16 cellular contexts compared by ENCODE assay signal in genomic region chr11:35792148-35792845, GRCh38.
DNase-seq lines count a peak whose midpoint lies in the region; ATAC-seq, FAIRE-seq and TF ChIP-seq lines count a peak whose summit lies in the region.
"Had no signal": no experiment of that assay in that cellular context is flagged by ENCODE, and none has a peak within 500 bp of the region (broad histone marks: within the 10 kb centered on the region; RNA-seq: fewer than 3 reads in every experiment).

No MANE protein-coding gene starts in this region.

- no peaks in the 10 kb centered on the region for H3K23me2 ChIP-seq in H1 (ENCODE audit: low read depth, low read length)

- POLR2A ChIA-PET in H1 (lab: Charles Lee; ENCODE audit: partially characterized antibody): interaction anchor here (1.2 kb wide), 1 partner anchor 24 kb away, joined by 3 read pairs; no protein-coding TSS in a partner anchor

- H3K4me1 ChIP-seq in H1 (replicated peaks in 1 of 4; ENCODE audit: control insufficient read depth in 3 of 4, insufficient read depth in 4 of 4, low read length in 3 of 4) (no peaks in the 10 kb centered on the region), smooth muscle cell (ENCODE audit: low read depth) (peaks cover 21% of the 10 kb centered on the region)
- H3K4me1 ChIP-seq: Peyer's patch, testis had no signal

- H3K9me3 ChIP-seq in H1 (ENCODE audit: insufficient read depth in 2 of 2, low read depth in 1 of 2, low read length in 1 of 2) (no peaks in the 10 kb centered on the region), smooth muscle cell (replicated peaks; ENCODE audit: low read depth) (no peaks in the 10 kb centered on the region)
- H3K9me3 ChIP-seq: Peyer's patch, testis had no signal

- no peak for TF ChIP-seq RAD21 in H1 (IDR thresholded peaks at IDR 0.05 in 1 of 2, conservative IDR thresholded peaks at IDR 0.05 in 1 of 2; ENCODE audit: low read depth in 2 of 2, low read length in 2 of 2)

- no peaks in the 10 kb centered on the region for H3K79me1 ChIP-seq in H1 (ENCODE audit: low read depth, low read length)

- H3K36me3 ChIP-seq in H1 (ENCODE audit: control insufficient read depth in 2 of 4, insufficient read depth in 4 of 4, low read length in 3 of 4) (no peaks in the 10 kb centered on the region), smooth muscle cell (ENCODE audit: low read depth) (no peaks in the 10 kb centered on the region)
- H3K36me3 ChIP-seq: Peyer's patch had no signal

- H3K4ac ChIP-seq in H1 (replicated peaks; ENCODE audit: insufficient read length, low read depth, low read length): no peak overlapping the region

- H2BK120ac ChIP-seq in H1 (replicated peaks; ENCODE audit: low read depth, low read length): no peak overlapping the region

- H3K79me2 ChIP-seq in H1 (ENCODE audit: control insufficient read depth in 1 of 2, insufficient read depth in 2 of 2, low read length in 2 of 2): no peaks in the 10 kb centered on the region
- peaks cover 43% of the 10 kb centered on the region for H3K79me2 ChIP-seq in smooth muscle cell (ENCODE audit: low read depth)

- H3K9ac ChIP-seq in H1 (replicated peaks in 1 of 4; ENCODE audit: extremely low read depth in 1 of 4, low read depth in 3 of 4, low read length in 3 of 4) (no peak overlapping the region), smooth muscle cell (ENCODE audit: low read depth) (no peak overlapping the region)

- no peak for TF ChIP-seq POLR2A in H1 (IDR thresholded peaks at IDR 0.05; ENCODE audit: control extremely low read depth in 1 of 2, low read depth in 2 of 2, low read length in 2 of 2)

- peaks cover 9% of the 10 kb centered on the region for H3F3A ChIP-seq in smooth muscle cell (ENCODE audit: low read depth)

- H4K5ac ChIP-seq in H1 (ENCODE audit: insufficient read length, low read depth, low read length): no peak overlapping the region

- H3K27ac ChIP-seq in H1 (ENCODE audit: low read depth, low read length) (no peak overlapping the region), smooth muscle cell (ENCODE audit: low read depth) (no peak overlapping the region)
- H3K27ac ChIP-seq: Peyer's patch, testis had no signal

- H3K4me2 ChIP-seq in H1 (ENCODE audit: insufficient read depth in 1 of 2, low read depth in 2 of 2, low read length in 2 of 2) (no peak overlapping the region), smooth muscle cell (no peak overlapping the region)
- H3K4me2 ChIP-seq: GM23338 had no signal

- 0 out of 2 replicates have a peak overlapping the region, but pooled peaks have one; percentile 29 for H4K8ac ChIP-seq in H1 (ENCODE audit: extremely low read depth, insufficient read depth, low read length)

- no peak for FAIRE-seq in H1 (lab: Jason Lieb, UNC)

- no peak overlapping the region for H3K14ac ChIP-seq in H1 (ENCODE audit: insufficient read length)

- H2BK12ac ChIP-seq in H1 (ENCODE audit: low read depth, low read length): no peak overlapping the region

- no peaks in the 10 kb centered on the region for H3K27me3 ChIP-seq in H1 (replicated peaks in 1 of 4; ENCODE audit: control insufficient read depth in 3 of 4, extremely low read depth in 1 of 4, insufficient read depth in 3 of 4, low read length in 3 of 4)
- H3K27me3 ChIP-seq in smooth muscle cell (ENCODE audit: low read depth): no peaks in the 10 kb centered on the region
- H3K27me3 ChIP-seq: Peyer's patch, testis had no signal

- ATAC-seq in HG02678 (IDR thresholded peaks at IDR 0.05; ENCODE audit: unreplicated experiment): peak; percentile 13
- ATAC-seq: GM23338, T-cell had no signal

- H4K20me1 ChIP-seq in H1 (replicated peaks in 1 of 2; ENCODE audit: control insufficient read depth in 1 of 2, insufficient read depth in 2 of 2, low read length in 2 of 2) (no peaks in the 10 kb centered on the region), smooth muscle cell (ENCODE audit: low read depth) (peaks cover 91% of the 10 kb centered on the region)

- H4K91ac ChIP-seq in H1 (replicated peaks; ENCODE audit: insufficient read length, low read length): no peak overlapping the region

- H3K4me3 ChIP-seq in H1 (ENCODE audit: extremely low read depth in 1 of 4, insufficient read depth in 2 of 4, low read depth in 3 of 4, low read length in 4 of 4): no peak overlapping the region
- H3K4me3 ChIP-seq in smooth muscle cell: no peak overlapping the region
- H3K4me3 ChIP-seq: GM23338, Peyer's patch, testis had no signal

- H3K18ac ChIP-seq in H1 (ENCODE audit: extremely low read depth, low read length): no peak overlapping the region

- no peak overlapping the region for H3K23ac ChIP-seq in H1 (ENCODE audit: insufficient read length)

- WGBS in H1 (ENCODE audit: extremely low coverage in 1 of 2, insufficient coverage in 1 of 2, insufficient read length in 1 of 2, insufficient replicate concordance in 2 of 2, low coverage in 1 of 2, low lambda C conversion rate in 2 of 2, missing lambda C conversion rate in 1 of 2), 2 experiments: 80% methylated on average over 4 of the region's 4 CpGs; no CpG with 5 or more reads in 1 of the 2 experiments
- 92% methylated on average over 4 of the region's 4 CpGs for WGBS in smooth muscle cell (ENCODE audit: low lambda C conversion rate)

- no peak for TF ChIP-seq CTCF in H1 (IDR thresholded peaks at IDR 0.05; ENCODE audit: control extremely low read depth in 1 of 3, insufficient read depth in 1 of 3, low read depth in 1 of 3, low read length in 3 of 3)
- TF ChIP-seq CTCF in smooth muscle cell (IDR thresholded peaks at IDR 0.05; ENCODE audit: borderline replicate concordance, insufficient read depth, poor library complexity, severe bottlenecking): no peak

- TF ChIP-seq EP300 in H1 (IDR thresholded peaks at IDR 0.05; ENCODE audit: borderline replicate concordance in 1 of 2, low read depth in 2 of 2, low read length in 2 of 2): no peak

- no peak overlapping the region for H2BK15ac ChIP-seq in H1 (ENCODE audit: low read length)

- H2AFZ ChIP-seq in H1 (ENCODE audit: low read length) (no peak overlapping the region), smooth muscle cell (ENCODE audit: low read depth) (no peak overlapping the region)
- H2AFZ ChIP-seq: GM23338 had no signal

- CTCF ChIA-PET in H1 (lab: Charles Lee; ENCODE audit: partially characterized antibody): interaction anchor here (0.6 to 2.7 kb wide), 10 partner anchors 9 to 621 kb away, joined by 3 to 9 read pairs (median 3); no protein-coding TSS in a partner anchor

- H2AK5ac ChIP-seq in H1 (ENCODE audit: low read depth, low read length): no peak overlapping the region

- DNase-seq in Ammon's horn (ENCODE audit: low spot score) (peak; percentile 25), NCI-H446 treated with DMSO at 0.1 percent for 48 hours (lab: John Stamatoyannopoulos, UW) (peak; percentile 77), H1 (ENCODE audit: low read depth in 1 of 2, low spot score in 2 of 2) (no peak), A172 (ENCODE audit: low spot score) (no peak), SW 1271 (lab: John Stamatoyannopoulos, UW) (no peak), smooth muscle cell (lab: John Stamatoyannopoulos, UW; ENCODE audit: unreplicated experiment) (no peak), RKO (ENCODE audit: low spot score) (no peak)
- DNase-seq: activated CD4-positive, CD25-positive, alpha-beta regulatory T cell; NCI-H526; nephron progenitor cell; Peyer's patch; stimulated activated CD4-positive, alpha-beta T cell treated with anti-CD3 and anti-CD28 coated beads, Interleukin-1b, Interleukin-23, amount 100 ng/mL, for 48 hours; T-cell; testis had no signal

- no peak overlapping the region for H2BK20ac ChIP-seq in H1 (ENCODE audit: low read length)

- no peak overlapping the region for H2BK5ac ChIP-seq in H1 (ENCODE audit: low read depth, low read length)

- H3K56ac ChIP-seq in H1 (replicated peaks; ENCODE audit: insufficient read length, low read depth, low read length): no peak overlapping the region

TF ChIP-seq in H1, 55 proteins besides CTCF, POLR2A, EP300 and RAD21 (continues in another document):
- TF ChIP-seq SUZ12 (IDR thresholded peaks at IDR 0.05; ENCODE audit: low read length): no peak
- TF ChIP-seq MAX (IDR thresholded peaks at IDR 0.05): no peak
- TF ChIP-seq CBX5 (IDR thresholded peaks at IDR 0.05; ENCODE audit: low read depth, low read length): no peak
- no peak for TF ChIP-seq SIX5 (IDR thresholded peaks at IDR 0.05; ENCODE audit: low read depth, low read length)
- no peak for TF ChIP-seq CEBPB (IDR thresholded peaks at IDR 0.05; ENCODE audit: low read depth, low read length)
- TF ChIP-seq SRF (IDR thresholded peaks at IDR 0.05; ENCODE audit: low read depth, low read length): no peak
- no peak for TF ChIP-seq KDM4A (IDR thresholded peaks at IDR 0.05; ENCODE audit: low read depth, low read length, severe bottlenecking)
- TF ChIP-seq HDAC6 (IDR thresholded peaks at IDR 0.05; ENCODE audit: low read depth, low read length): no peak
- no peak for TF ChIP-seq TAF7 (optimal IDR thresholded peaks at IDR 0.05; ENCODE audit: borderline replicate concordance, low read depth, low read length)
- no peak for TF ChIP-seq CHD1 (IDR thresholded peaks at IDR 0.05; ENCODE audit: low read depth, low read length)
- TF ChIP-seq NRF1 (IDR thresholded peaks at IDR 0.05; ENCODE audit: low read depth, low read length): no peak
- TF ChIP-seq SP4 (IDR thresholded peaks at IDR 0.05; ENCODE audit: low read length): no peak
- TF ChIP-seq RXRA (IDR thresholded peaks at IDR 0.05; ENCODE audit: insufficient read depth, low read depth, low read length): no peak
- no peak for TF ChIP-seq KDM5A (IDR thresholded peaks at IDR 0.05; ENCODE audit: low read length)
- no peak for TF ChIP-seq KDM1A (IDR thresholded peaks at IDR 0.05; ENCODE audit: borderline replicate concordance, low read length)
- TF ChIP-seq SAP30 (IDR thresholded peaks at IDR 0.05; ENCODE audit: insufficient read depth, insufficient replicate concordance, low read length): no peak

Comparison
In these comparisons a context has a peak if more than half of its experiments do, and no peak if none do; other contexts are left out.
1. DNase-seq: peak in Ammon's horn (single experiment) and NCI-H446 treated with DMSO at 0.1 percent for 48 hours (single experiment); none in H1 (0 of 2), A172 (single experiment), SW 1271 (0 of 2), smooth muscle cell (single experiment) and RKO (single experiment).